Comparison of ENCODE assay signal across 8 cellular contexts in the genomic region with DNA sequence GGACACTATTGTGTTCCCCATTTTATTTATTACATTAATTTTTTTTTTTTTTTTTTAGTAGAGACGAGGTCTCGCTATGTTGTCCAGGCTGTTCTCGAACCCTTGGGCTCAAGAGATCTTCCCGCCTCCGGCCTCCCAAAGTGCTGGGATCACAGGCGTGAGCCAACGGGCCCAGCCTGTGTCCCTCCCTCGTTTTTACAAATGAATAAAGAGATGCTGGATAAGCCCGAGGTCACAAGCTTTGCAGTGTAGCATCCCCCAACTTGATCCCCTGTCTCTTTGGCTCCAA. TPM values are rescaled to one million over a fixed set of nuclear protein-coding genes. Genes with fewer than 3 reads are reported as not detected.
DNase-seq lines count a peak whose midpoint lies in the region; ATAC-seq and TF ChIP-seq lines count a peak whose summit lies in the region.

No MANE protein-coding gene starts in this region.

- TF ChIP-seq CTCF in GM12875 (IDR thresholded peaks at IDR 0.05; ENCODE audit: borderline replicate concordance, insufficient read depth, low read depth, low read length) (no peak), foreskin fibroblast (IDR thresholded peaks at IDR 0.05; ENCODE audit: low read depth, low read length) (no peak), sigmoid colon (IDR thresholded peaks at IDR 0.05) (no peak)

- H3K4me1 Mint-ChIP-seq in T-helper 17 cell = peaks cover 44% of the 10 kb centered on the region

- peak overlapping the region; percentile 95 for H3K4me3 Mint-ChIP-seq in T-helper 17 cell

- H3K27me3 Mint-ChIP-seq in T-helper 17 cell = no peaks in the 10 kb centered on the region

- peaks cover 2% of the 10 kb centered on the region for H3K36me3 Mint-ChIP-seq in T-helper 17 cell (ENCODE audit: low read depth)

- peaks cover 0 to 54% (median 48%) of the 10 kb centered on the region in 4 donors for H3K4me1 ChIP-seq in sigmoid colon

- peak overlapping the region; percentile 58 for H3K4me3 ChIP-seq in GM12875 (ENCODE audit: low read depth, low read length)
- H3K4me3 ChIP-seq in foreskin fibroblast (ENCODE audit: low read depth in 1 of 2, low read length in 2 of 2) = peak overlapping the region; percentile 56 to 62
- peak overlapping the region; percentile 51 to 72 (median 58) for H3K4me3 ChIP-seq in sigmoid colon

- H3K27me3 ChIP-seq in sigmoid colon = no peaks in the 10 kb centered on the region

- no peak for TF ChIP-seq POLR2A in sigmoid colon (IDR thresholded peaks at IDR 0.05)

- no peaks in the 10 kb centered on the region for H3K9me3 ChIP-seq in T-helper 17 cell (ENCODE audit: control insufficient read depth, low read length, poor library complexity, severe bottlenecking)
- H3K9me3 ChIP-seq in sigmoid colon = no peaks in the 10 kb centered on the region

- H3K36me3 ChIP-seq in sigmoid colon = peaks cover 0 to 12% (median 3%) of the 10 kb centered on the region in 4 donors

- TF ChIP-seq EP300 in sigmoid colon (IDR thresholded peaks at IDR 0.05) = no peak

- peak overlapping the region; percentile 70 to 94 (median 74) for H3K27ac ChIP-seq in sigmoid colon

- intact Hi-C loops in sigmoid colon (cut with DNase I) (loop anchor here (2.0 to 10.0 kb wide), 3 partner anchors 28 to 180 kb away; a partner anchor contains a TSS), left colon (cut with DNase I, micrococcal nuclease) (no loop called here)

- ATAC-seq in T-helper 17 cell = no peak
- no peak for ATAC-seq in HG03565 (IDR thresholded peaks at IDR 0.05; ENCODE audit: unreplicated experiment)
- ATAC-seq in left colon = no peak

- peak overlapping the region; percentile 97 for H3K27ac Mint-ChIP-seq in T-helper 17 cell

- 5 to 12% methylated on average over 9 of the region's 9 CpGs for WGBS in sigmoid colon, 2 donors

- no peak for DNase-seq in T-helper 17 cell
- no peak for DNase-seq in foreskin fibroblast
- no peak for DNase-seq in sigmoid colon
- no peak for DNase-seq in NCI-H2196 treated with DMSO at 0.1 percent for 48 hours (lab: John Stamatoyannopoulos, UW; ENCODE audit: unreplicated experiment)
- no peak for DNase-seq in HT-29 (ENCODE audit: low spot score)
- DNase-seq in left colon = no peak

RNA-seq across cellular contexts. Expression of a gene that starts 0.3 kb away (rescaled TPM):
- total RNA-seq in T-helper 17 cell = 10 to 100 TPM; 54.3 to 69.4 TPM
- total RNA-seq in sigmoid colon = 1 to 10 TPM; 2.9 to 7.1 (median 4.8) TPM
- polyA plus RNA-seq in sigmoid colon = 10 to 100 TPM; 21.0 to 38.5 (median 31.2) TPM
- 43.7 and 46.8 TPM in 2 replicates for total RNA-seq in HT-29 (2014; rRNA removed; shearing (Covaris generic))
- 10 to 100 TPM; 23.1 to 34.9 TPM for total RNA-seq in left colon

RNA-seq across cellular contexts. Expression of a gene that starts 28.5 kb away (rescaled TPM):
- total RNA-seq in T-helper 17 cell (10 to 100 TPM; 37.2 to 62.6 TPM), sigmoid colon (10 to 100 TPM in 2 of 4 donors, 1 to 10 TPM in 2; 4.7 to 12.1 (median 7.8) TPM), left colon (1 to 10 TPM; 4.6 to 5.2 TPM)
- polyA plus RNA-seq in sigmoid colon = 1 to 10 TPM; 2.4 to 6.3 (median 5.5) TPM
- total RNA-seq in HT-29 (2014; rRNA removed; shearing (Covaris generic)) = 2.2 and 3.0 TPM in 2 replicates

RNA-seq across cellular contexts. Expression of a gene that starts 38.1 kb away (rescaled TPM):
- total RNA-seq in T-helper 17 cell (10 to 100 TPM in 1 of 2 donors, 1 to 10 TPM in 1; 4.9 to 12.3 TPM), sigmoid colon (10 to 100 TPM; 12.2 to 21.6 (median 13.0) TPM), left colon (1 to 10 TPM; 8.7 to 9.5 TPM)
- 1 to 10 TPM in 2 of 3 donors, under 1 TPM in 1; 0.92 to 7.1 (median 1.8) TPM for polyA plus RNA-seq in sigmoid colon
- total RNA-seq in HT-29 (2014; rRNA removed; shearing (Covaris generic)) = 4.8 and 9.5 TPM in 2 replicates

RNA-seq across cellular contexts. Expression of a gene that starts 46.5 kb away (rescaled TPM):
- total RNA-seq in T-helper 17 cell = not detected
- total RNA-seq in sigmoid colon = not detected
- under 1 TPM in 1 of 3 donors, not detected in 2; 0.23 TPM for polyA plus RNA-seq in sigmoid colon
- total RNA-seq in HT-29 (2014; rRNA removed; shearing (Covaris generic)) = not detected in 2 replicates
- total RNA-seq in left colon = not detected
